Comparison of ENCODE assay signal across 20 cellular contexts in genomic region chr2:216246741-216247140, GRCh38.
DNase-seq lines count a peak whose midpoint lies in the region; ATAC-seq and TF ChIP-seq lines count a peak whose summit lies in the region.
"Had no signal": no experiment of that assay in that cellular context is flagged by ENCODE, and none has a peak within 500 bp of the region (broad histone marks: within the 10 kb centered on the region; RNA-seq: fewer than 3 reads in every experiment).

No MANE protein-coding gene starts in this region.

- H3K9me3 ChIP-seq in OCI-LY3 (ENCODE audit: insufficient read depth, low read length) (no peaks in the 10 kb centered on the region), T-helper 17 cell (ENCODE audit: control insufficient read depth, low read length, poor library complexity, severe bottlenecking) (no peaks in the 10 kb centered on the region)
- H3K9me3 ChIP-seq: BLaER1, HAP-1 had no signal

- DNase-seq in AG10803 (ENCODE audit: low read depth) (peak; percentile 2), left cardiac atrium (no peak), T-helper 17 cell (no peak)
- DNase-seq in Jurkat, Clone E6-1 (ENCODE audit: low read depth, low spot score), result peak; percentile 41
- no peak for DNase-seq in activated naive CD4-positive, alpha-beta T cell treated with anti-CD3 and anti-CD28 coated beads, Interleukin-2, amount 50 U/mL, for 72 hours (ENCODE audit: low spot score in 2 of 2)
- no peak for DNase-seq in activated effector memory CD4-positive, alpha-beta T cell treated with anti-CD3 and anti-CD28 coated beads, Interleukin-2, amount 50 U/mL, for 16 hours
- DNase-seq: Caco-2; CD4-positive, CD25-positive, alpha-beta regulatory T cell; CD8-positive, alpha-beta T cell; DMS79; EL; GDM1; GOT3; HFFc6 had no signal

- no peak overlapping the region for H3K4me3 ChIP-seq in AG10803 (ENCODE audit: low read length)
- H3K4me3 ChIP-seq in Jurkat, Clone E6-1 (ENCODE audit: low read length), result no peak overlapping the region
- no peak overlapping the region for H3K4me3 ChIP-seq in OCI-LY3 (ENCODE audit: low read length)
- H3K4me3 ChIP-seq: BLaER1, HAP-1 had no signal

- H3K36me3 Mint-ChIP-seq in brain (no peaks in the 10 kb centered on the region), T-helper 17 cell (ENCODE audit: low read depth) (no peaks in the 10 kb centered on the region)
- no peaks in the 10 kb centered on the region for H3K36me3 Mint-ChIP-seq in activated naive CD4-positive, alpha-beta T cell treated with anti-CD3 and anti-CD28 coated beads, Interleukin-2, amount 50 U/mL, for 72 hours
- H3K36me3 Mint-ChIP-seq: CD8-positive, alpha-beta T cell had no signal

- no peaks in the 10 kb centered on the region for H3K79me2 ChIP-seq in OCI-LY3 (ENCODE audit: low read length)

- peaks cover 30% of the 10 kb centered on the region for H3K4me1 ChIP-seq in OCI-LY3 (ENCODE audit: low read length)
- H3K4me1 ChIP-seq: Caco-2, HAP-1 had no signal

- H3K4me2 ChIP-seq in OCI-LY3 (ENCODE audit: low read length), result 0 out of 2 replicates have a peak overlapping the region, but pooled peaks have one; percentile 11
- H3K4me2 ChIP-seq: BLaER1 had no signal

- ATAC-seq in left cardiac atrium (no peak), T-helper 17 cell (no peak)
- ATAC-seq in activated naive CD4-positive, alpha-beta T cell treated with anti-CD3 and anti-CD28 coated beads, Interleukin-2, amount 50 U/mL, for 72 hours, result no peak
- ATAC-seq: CD8-positive, alpha-beta T cell had no signal

- H3K27ac Mint-ChIP-seq in brain (peak overlapping the region in 3 of 5 experiments; percentile 45 to 95 (median 51)), T-helper 17 cell (no peak overlapping the region)
- H3K27ac Mint-ChIP-seq in activated naive CD4-positive, alpha-beta T cell treated with anti-CD3 and anti-CD28 coated beads, Interleukin-2, amount 50 U/mL, for 72 hours, result no peak overlapping the region
- H3K27ac Mint-ChIP-seq: B cell; CD4-positive, CD25-positive, alpha-beta regulatory T cell; CD8-positive, alpha-beta T cell; HFFc6 had no signal

- H2AFZ ChIP-seq in OCI-LY3 (ENCODE audit: low read depth, low read length), result no peak overlapping the region

- no peak for TF ChIP-seq CTCF in AG10803 (conservative IDR thresholded peaks at IDR 0.05; ENCODE audit: low read length)
- no peak for TF ChIP-seq CTCF in OCI-LY3 (IDR thresholded peaks at IDR 0.05; ENCODE audit: low read depth, low read length)
- TF ChIP-seq CTCF in brain (conservative IDR thresholded peaks at IDR 0.05), result no peak

- intact Hi-C loops in left cardiac atrium (cut with DNase I), result no loop called here

- H3K9me3 Mint-ChIP-seq in brain, result peaks cover 5 to 12% (median 10%) of the 10 kb centered on the region in 5 experiments
- H3K9me3 Mint-ChIP-seq in activated naive CD4-positive, alpha-beta T cell treated with anti-CD3 and anti-CD28 coated beads, Interleukin-2, amount 50 U/mL, for 72 hours, result peaks cover 4 to 19% of the 10 kb centered on the region in 2 donors
- H3K9me3 Mint-ChIP-seq: HFFc6 had no signal

- H3K27me3 ChIP-seq in OCI-LY3 (ENCODE audit: low read depth, low read length), result no peaks in the 10 kb centered on the region
- H3K27me3 ChIP-seq: BLaER1 had no signal

- H3K4me3 Mint-ChIP-seq in brain (peak overlapping the region in 1 of 5 experiments; percentile 8), T-helper 17 cell (no peak overlapping the region)
- H3K4me3 Mint-ChIP-seq: B cell; CD4-positive, CD25-positive, alpha-beta regulatory T cell; CD8-positive, alpha-beta T cell; HFFc6 had no signal

- no peaks in the 10 kb centered on the region for H3K36me3 ChIP-seq in OCI-LY3 (replicated peaks; ENCODE audit: low read depth, low read length)
- H3K36me3 ChIP-seq: BLaER1, HAP-1 had no signal

- no peaks in the 10 kb centered on the region for H4K20me1 ChIP-seq in OCI-LY3 (ENCODE audit: insufficient read depth, low read length)
- H4K20me1 ChIP-seq: BLaER1 had no signal

- H3K4me1 Mint-ChIP-seq in brain (peaks cover 19% of the 10 kb centered on the region), T-helper 17 cell (no peaks in the 10 kb centered on the region)
- H3K4me1 Mint-ChIP-seq: B cell; CD4-positive, CD25-positive, alpha-beta regulatory T cell had no signal

- no peak overlapping the region for H3K27ac ChIP-seq in OCI-LY3 (ENCODE audit: low read length)
- H3K27ac ChIP-seq: BLaER1, C4-2B had no signal

- no peak overlapping the region for H3K9ac ChIP-seq in OCI-LY3 (ENCODE audit: low read length)
- H3K9ac ChIP-seq: BLaER1 had no signal

- H3K27me3 Mint-ChIP-seq in brain, result peaks cover 4% of the 10 kb centered on the region
- H3K27me3 Mint-ChIP-seq in T-helper 17 cell, result no peaks in the 10 kb centered on the region
- H3K27me3 Mint-ChIP-seq: B cell had no signal

Comparison
In these comparisons a context has a peak if more than half of its experiments do, and no peak if none do; other contexts are left out.
1. DNase-seq: peak in AG10803 (single experiment) and Jurkat, Clone E6-1 (single experiment); none in left cardiac atrium (single experiment), T-helper 17 cell (0 of 3), activated naive CD4-positive, alpha-beta T cell treated with anti-CD3 and anti-CD28 coated beads, Interleukin-2, amount 50 U/mL, for 72 hours (0 of 2) and activated effector memory CD4-positive, alpha-beta T cell treated with anti-CD3 and anti-CD28 coated beads, Interleukin-2, amount 50 U/mL, for 16 hours (single experiment).
2. H3K27ac Mint-ChIP-seq: peak in brain (3 of 5); none in T-helper 17 cell (single experiment) and activated naive CD4-positive, alpha-beta T cell treated with anti-CD3 and anti-CD28 coated beads, Interleukin-2, amount 50 U/mL, for 72 hours (0 of 2).